Comparison of ENCODE assay signal across 1 cellular context in the genomic region with DNA sequence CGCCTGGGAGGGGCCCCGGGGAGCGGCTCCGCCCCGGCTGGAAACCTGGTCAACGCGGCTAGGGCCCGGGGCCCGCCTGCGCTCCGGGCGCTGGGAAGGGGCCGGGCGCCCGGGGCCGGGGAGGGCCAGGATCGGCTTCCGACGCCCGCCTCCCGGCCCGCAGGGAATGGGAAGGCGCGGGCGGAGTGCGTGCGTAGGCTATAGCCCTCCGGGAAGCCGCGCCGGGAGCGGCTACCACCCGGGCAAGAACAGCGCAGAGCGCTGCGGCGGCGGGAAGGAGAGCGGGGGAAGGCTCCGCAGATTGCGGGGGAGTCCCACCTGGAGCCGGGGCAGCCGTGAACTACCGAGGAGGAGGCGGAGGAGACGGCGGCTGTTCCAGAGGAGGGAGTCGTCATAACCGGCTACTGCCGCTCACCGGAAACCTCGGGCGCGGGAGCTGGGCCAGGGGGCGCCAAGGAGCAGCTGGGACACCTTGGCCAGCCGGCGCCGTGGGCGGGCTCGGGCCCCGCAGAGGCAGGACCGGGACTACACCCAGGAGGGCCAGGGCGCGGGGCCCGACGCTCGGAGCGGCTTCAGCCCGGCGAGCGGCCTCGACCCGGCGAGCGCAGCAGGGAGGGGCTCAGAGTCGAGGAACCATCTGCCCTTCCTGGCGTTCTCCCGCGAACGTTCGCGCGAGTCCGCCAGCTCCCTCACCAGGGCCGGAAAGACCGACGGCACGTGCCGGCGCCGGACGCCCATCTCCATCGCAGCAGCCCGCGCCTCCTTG.
A peak's percentile ranks its signal among the peaks of the same experiment; 100 is the strongest.
TF ChIP-seq lines count a peak whose summit lies in the region.

A gene (minus strand): TSS at position 429 of the 766 bp plus-strand sequence. CDS start 3,838 bp downstream, outside the sequence.

TF ChIP-seq in GM12878, 131 proteins besides CTCF, POLR2A, EP300 and RAD21 (continued from another document):
- TF ChIP-seq, protein P1, sequence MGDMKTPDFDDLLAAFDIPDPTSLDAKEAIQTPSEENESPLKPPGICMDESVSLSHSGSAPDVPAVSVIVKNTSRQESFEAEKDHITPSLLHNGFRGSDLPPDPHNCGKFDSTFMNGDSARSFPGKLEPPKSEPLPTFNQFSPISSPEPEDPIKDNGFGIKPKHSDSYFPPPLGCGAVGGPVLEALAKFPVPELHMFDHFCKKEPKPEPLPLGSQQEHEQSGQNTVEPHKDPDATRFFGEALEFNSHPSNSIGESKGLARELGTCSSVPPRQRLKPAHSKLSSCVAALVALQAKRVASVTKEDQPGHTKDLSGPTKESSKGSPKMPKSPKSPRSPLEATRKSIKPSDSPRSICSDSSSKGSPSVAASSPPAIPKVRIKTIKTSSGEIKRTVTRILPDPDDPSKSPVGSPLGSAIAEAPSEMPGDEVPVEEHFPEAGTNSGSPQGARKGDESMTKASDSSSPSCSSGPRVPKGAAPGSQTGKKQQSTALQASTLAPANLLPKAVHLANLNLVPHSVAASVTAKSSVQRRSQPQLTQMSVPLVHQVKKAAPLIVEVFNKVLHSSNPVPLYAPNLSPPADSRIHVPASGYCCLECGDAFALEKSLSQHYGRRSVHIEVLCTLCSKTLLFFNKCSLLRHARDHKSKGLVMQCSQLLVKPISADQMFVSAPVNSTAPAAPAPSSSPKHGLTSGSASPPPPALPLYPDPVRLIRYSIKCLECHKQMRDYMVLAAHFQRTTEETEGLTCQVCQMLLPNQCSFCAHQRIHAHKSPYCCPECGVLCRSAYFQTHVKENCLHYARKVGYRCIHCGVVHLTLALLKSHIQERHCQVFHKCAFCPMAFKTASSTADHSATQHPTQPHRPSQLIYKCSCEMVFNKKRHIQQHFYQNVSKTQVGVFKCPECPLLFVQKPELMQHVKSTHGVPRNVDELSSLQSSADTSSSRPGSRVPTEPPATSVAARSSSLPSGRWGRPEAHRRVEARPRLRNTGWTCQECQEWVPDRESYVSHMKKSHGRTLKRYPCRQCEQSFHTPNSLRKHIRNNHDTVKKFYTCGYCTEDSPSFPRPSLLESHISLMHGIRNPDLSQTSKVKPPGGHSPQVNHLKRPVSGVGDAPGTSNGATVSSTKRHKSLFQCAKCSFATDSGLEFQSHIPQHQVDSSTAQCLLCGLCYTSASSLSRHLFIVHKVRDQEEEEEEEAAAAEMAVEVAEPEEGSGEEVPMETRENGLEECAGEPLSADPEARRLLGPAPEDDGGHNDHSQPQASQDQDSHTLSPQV (IDR thresholded peaks at IDR 0.05), result no peak
- TF ChIP-seq IKZF1 (conservative IDR thresholded peaks at IDR 0.05) (peak; percentile 93), GABPA (IDR thresholded peaks at IDR 0.05; ENCODE audit: low read depth) (0 out of 2 replicates have a peak, but pooled peaks have one; percentile 24), ESRRA (IDR thresholded peaks at IDR 0.05; ENCODE audit: low read length) (no peak), MYB (IDR thresholded peaks at IDR 0.05; ENCODE audit: borderline replicate concordance, low read depth, low read length) (no peak), HDGF (IDR thresholded peaks at IDR 0.05) (no peak)
- TF ChIP-seq, protein P2, sequence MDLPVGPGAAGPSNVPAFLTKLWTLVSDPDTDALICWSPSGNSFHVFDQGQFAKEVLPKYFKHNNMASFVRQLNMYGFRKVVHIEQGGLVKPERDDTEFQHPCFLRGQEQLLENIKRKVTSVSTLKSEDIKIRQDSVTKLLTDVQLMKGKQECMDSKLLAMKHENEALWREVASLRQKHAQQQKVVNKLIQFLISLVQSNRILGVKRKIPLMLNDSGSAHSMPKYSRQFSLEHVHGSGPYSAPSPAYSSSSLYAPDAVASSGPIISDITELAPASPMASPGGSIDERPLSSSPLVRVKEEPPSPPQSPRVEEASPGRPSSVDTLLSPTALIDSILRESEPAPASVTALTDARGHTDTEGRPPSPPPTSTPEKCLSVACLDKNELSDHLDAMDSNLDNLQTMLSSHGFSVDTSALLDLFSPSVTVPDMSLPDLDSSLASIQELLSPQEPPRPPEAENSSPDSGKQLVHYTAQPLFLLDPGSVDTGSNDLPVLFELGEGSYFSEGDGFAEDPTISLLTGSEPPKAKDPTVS (IDR thresholded peaks at IDR 0.05; ENCODE audit: low read depth, low read length), result no peak
- TF ChIP-seq, protein P3, sequence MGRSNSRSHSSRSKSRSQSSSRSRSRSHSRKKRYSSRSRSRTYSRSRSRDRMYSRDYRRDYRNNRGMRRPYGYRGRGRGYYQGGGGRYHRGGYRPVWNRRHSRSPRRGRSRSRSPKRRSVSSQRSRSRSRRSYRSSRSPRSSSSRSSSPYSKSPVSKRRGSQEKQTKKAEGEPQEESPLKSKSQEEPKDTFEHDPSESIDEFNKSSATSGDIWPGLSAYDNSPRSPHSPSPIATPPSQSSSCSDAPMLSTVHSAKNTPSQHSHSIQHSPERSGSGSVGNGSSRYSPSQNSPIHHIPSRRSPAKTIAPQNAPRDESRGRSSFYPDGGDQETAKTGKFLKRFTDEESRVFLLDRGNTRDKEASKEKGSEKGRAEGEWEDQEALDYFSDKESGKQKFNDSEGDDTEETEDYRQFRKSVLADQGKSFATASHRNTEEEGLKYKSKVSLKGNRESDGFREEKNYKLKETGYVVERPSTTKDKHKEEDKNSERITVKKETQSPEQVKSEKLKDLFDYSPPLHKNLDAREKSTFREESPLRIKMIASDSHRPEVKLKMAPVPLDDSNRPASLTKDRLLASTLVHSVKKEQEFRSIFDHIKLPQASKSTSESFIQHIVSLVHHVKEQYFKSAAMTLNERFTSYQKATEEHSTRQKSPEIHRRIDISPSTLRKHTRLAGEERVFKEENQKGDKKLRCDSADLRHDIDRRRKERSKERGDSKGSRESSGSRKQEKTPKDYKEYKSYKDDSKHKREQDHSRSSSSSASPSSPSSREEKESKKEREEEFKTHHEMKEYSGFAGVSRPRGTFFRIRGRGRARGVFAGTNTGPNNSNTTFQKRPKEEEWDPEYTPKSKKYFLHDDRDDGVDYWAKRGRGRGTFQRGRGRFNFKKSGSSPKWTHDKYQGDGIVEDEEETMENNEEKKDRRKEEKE (IDR thresholded peaks at IDR 0.05), result no peak
